In genomic region chr15:74683758-74684157, GRCh38 we compare ENCODE assay signal across 20 cellular contexts.
"Had no signal": no experiment of that assay in that cellular context is flagged by ENCODE, and none has a peak within 500 bp of the region (broad histone marks: within the 10 kb centered on the region; RNA-seq: fewer than 3 reads in every experiment).

No MANE protein-coding gene starts in this region.

- DNase-seq: IMR-90, Karpas-422, KG1, MG63, NCI-H1092 treated with DMSO at 0.1 percent for 48 hours, NCI-H1436, NCI-H187, NCI-H2029, NCI-H2081 treated with DMSO at 0.1 percent for 48 hours, NCI-H2171, NCI-H226, NCI-H446, NCI-H510A, NCI-H524 treated with DMSO at 0.1 percent for 48 hours, NCI-H69, NCI-H774, Right ventricle myocardium superior, RPMI8226, SIG-M5 had no signal

- ATAC-seq: HepG2 had no signal
